Comparison of ENCODE assay signal across 1 cellular context in the genomic region with DNA sequence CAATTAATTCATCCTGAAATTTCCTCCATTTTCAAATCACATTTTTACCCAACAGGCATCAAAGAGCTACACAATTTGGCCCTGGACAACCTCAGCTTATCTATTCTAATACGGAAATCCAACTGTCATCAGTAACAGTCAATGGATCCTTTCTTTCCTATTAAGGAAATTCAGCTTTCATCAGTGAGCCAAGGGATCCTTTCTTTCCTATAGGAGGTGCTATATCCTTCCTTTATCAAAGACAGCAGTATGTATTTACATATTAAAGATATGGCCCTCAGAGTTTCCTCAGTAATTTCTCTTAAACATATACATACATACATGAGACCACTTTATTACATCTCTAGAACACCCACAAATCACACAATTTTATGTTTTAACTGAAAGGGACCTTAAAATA.
TF ChIP-seq lines count a peak whose summit lies in the region.

No MANE protein-coding gene starts in this region.

TF ChIP-seq in WTC11, 78 proteins besides CTCF, POLR2A, EP300 and RAD21 (continued from another document):
- TF ChIP-seq, protein P1, sequence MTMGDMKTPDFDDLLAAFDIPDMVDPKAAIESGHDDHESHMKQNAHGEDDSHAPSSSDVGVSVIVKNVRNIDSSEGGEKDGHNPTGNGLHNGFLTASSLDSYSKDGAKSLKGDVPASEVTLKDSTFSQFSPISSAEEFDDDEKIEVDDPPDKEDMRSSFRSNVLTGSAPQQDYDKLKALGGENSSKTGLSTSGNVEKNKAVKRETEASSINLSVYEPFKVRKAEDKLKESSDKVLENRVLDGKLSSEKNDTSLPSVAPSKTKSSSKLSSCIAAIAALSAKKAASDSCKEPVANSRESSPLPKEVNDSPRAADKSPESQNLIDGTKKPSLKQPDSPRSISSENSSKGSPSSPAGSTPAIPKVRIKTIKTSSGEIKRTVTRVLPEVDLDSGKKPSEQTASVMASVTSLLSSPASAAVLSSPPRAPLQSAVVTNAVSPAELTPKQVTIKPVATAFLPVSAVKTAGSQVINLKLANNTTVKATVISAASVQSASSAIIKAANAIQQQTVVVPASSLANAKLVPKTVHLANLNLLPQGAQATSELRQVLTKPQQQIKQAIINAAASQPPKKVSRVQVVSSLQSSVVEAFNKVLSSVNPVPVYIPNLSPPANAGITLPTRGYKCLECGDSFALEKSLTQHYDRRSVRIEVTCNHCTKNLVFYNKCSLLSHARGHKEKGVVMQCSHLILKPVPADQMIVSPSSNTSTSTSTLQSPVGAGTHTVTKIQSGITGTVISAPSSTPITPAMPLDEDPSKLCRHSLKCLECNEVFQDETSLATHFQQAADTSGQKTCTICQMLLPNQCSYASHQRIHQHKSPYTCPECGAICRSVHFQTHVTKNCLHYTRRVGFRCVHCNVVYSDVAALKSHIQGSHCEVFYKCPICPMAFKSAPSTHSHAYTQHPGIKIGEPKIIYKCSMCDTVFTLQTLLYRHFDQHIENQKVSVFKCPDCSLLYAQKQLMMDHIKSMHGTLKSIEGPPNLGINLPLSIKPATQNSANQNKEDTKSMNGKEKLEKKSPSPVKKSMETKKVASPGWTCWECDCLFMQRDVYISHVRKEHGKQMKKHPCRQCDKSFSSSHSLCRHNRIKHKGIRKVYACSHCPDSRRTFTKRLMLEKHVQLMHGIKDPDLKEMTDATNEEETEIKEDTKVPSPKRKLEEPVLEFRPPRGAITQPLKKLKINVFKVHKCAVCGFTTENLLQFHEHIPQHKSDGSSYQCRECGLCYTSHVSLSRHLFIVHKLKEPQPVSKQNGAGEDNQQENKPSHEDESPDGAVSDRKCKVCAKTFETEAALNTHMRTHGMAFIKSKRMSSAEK (CRISPR knock-in tag; IDR thresholded peaks at IDR 0.05; ENCODE audit: borderline replicate concordance), result no peak
- no peak for TF ChIP-seq RELA (CRISPR knock-in tag; IDR thresholded peaks at IDR 0.05; ENCODE audit: borderline replicate concordance)
- no peak for TF ChIP-seq JAZF1 (CRISPR knock-in tag; IDR thresholded peaks at IDR 0.05)
- TF ChIP-seq, protein P2, sequence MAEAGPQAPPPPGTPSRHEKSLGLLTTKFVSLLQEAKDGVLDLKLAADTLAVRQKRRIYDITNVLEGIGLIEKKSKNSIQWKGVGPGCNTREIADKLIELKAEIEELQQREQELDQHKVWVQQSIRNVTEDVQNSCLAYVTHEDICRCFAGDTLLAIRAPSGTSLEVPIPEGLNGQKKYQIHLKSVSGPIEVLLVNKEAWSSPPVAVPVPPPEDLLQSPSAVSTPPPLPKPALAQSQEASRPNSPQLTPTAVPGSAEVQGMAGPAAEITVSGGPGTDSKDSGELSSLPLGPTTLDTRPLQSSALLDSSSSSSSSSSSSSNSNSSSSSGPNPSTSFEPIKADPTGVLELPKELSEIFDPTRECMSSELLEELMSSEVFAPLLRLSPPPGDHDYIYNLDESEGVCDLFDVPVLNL (CRISPR knock-in tag; IDR thresholded peaks at IDR 0.05; ENCODE audit: borderline replicate concordance, low read depth), result no peak
- TF ChIP-seq, protein P3, sequence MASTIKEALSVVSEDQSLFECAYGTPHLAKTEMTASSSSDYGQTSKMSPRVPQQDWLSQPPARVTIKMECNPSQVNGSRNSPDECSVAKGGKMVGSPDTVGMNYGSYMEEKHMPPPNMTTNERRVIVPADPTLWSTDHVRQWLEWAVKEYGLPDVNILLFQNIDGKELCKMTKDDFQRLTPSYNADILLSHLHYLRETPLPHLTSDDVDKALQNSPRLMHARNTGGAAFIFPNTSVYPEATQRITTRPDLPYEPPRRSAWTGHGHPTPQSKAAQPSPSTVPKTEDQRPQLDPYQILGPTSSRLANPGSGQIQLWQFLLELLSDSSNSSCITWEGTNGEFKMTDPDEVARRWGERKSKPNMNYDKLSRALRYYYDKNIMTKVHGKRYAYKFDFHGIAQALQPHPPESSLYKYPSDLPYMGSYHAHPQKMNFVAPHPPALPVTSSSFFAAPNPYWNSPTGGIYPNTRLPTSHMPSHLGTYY (CRISPR knock-in tag; IDR thresholded peaks at IDR 0.05), result no peak
- no peak for TF ChIP-seq ZNF263 (CRISPR knock-in tag; IDR thresholded peaks at IDR 0.05; ENCODE audit: low read depth)
